Comparison of ENCODE assay signal across 8 cellular contexts in the genomic region with DNA sequence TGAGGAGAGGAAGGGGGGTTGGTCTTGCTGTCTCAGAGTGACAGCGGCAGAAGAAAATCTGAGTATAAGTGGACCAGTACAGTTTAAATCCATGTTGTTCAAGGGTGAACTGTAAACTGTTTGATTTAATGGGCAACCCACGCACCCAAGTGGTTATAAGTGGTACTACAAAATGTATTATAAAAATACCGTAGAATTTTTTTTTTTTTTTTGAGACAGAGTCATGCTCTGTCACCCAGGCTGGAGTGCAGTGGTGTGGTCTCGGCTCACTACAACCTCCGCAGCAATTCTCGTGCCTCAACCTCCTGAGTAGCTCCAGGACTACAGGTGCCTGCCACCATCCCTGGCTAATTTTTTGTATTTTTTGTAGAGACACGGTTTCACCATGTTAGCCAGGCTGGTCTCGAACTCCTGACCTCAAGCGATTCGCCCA. TPM values are rescaled to one million over a fixed set of nuclear protein-coding genes. Genes with fewer than 3 reads are reported as not detected.
DNase-seq lines count a peak whose midpoint lies in the region; ATAC-seq and TF ChIP-seq lines count a peak whose summit lies in the region.

No MANE protein-coding gene starts in this region.

- H3K27me3 Mint-ChIP-seq in endodermal cell (ENCODE audit: insufficient read depth) (no peaks in the 10 kb centered on the region), nephron (ENCODE audit: low read depth) (no peaks in the 10 kb centered on the region)

- H3K4me3 Mint-ChIP-seq in endodermal cell, result peak overlapping the region; percentile 26
- peak overlapping the region; percentile 19 to 75 (median 66) for H3K4me3 Mint-ChIP-seq in nephron

- H3K4me1 ChIP-seq in endodermal cell (ENCODE audit: control insufficient read depth, insufficient read depth, low read length), result no peaks in the 10 kb centered on the region

- H3K9ac ChIP-seq in endodermal cell (ENCODE audit: extremely low read depth, low read length, poor library complexity, severe bottlenecking), result no peak overlapping the region

- H3K36me3 Mint-ChIP-seq in endodermal cell (ENCODE audit: low read depth) (peaks cover 11% of the 10 kb centered on the region), nephron (ENCODE audit: low read depth) (peaks cover 11% of the 10 kb centered on the region)

- TF ChIP-seq CTCF in GM12865 (IDR thresholded peaks at IDR 0.05; ENCODE audit: insufficient read depth, low read depth, low read length, missing control alignments) (peak; percentile 49), VCaP (conservative IDR thresholded peaks at IDR 0.05) (peak; percentile 73), endodermal cell (conservative IDR thresholded peaks at IDR 0.05) (peak; percentile 70), nephron (IDR thresholded peaks at IDR 0.05; ENCODE audit: unreplicated experiment in 3 of 3) (peak; percentile 53 to 63 (median 56))

- H3K4me1 Mint-ChIP-seq in endodermal cell (peaks cover 13% of the 10 kb centered on the region), nephron (peaks cover 31% of the 10 kb centered on the region)

- H3K27ac ChIP-seq in VCaP, result no peak overlapping the region
- H3K27ac ChIP-seq in endodermal cell (ENCODE audit: low read depth, low read length), result no peak overlapping the region

- in situ Hi-C loops in ACHN (cut with HindIII; ENCODE audit: low pct_ligation_motif_present, low pct_unique_long_range_greater_than_20kb, low sequenced_read_pairs), result no loop called here

- H3K27ac Mint-ChIP-seq in endodermal cell, result no peak overlapping the region
- peak overlapping the region in 2 of 3 experiments; percentile 0 to 63 for H3K27ac Mint-ChIP-seq in nephron

- no peaks in the 10 kb centered on the region for H3K9me3 Mint-ChIP-seq in endodermal cell
- no peaks in the 10 kb centered on the region for H3K9me3 Mint-ChIP-seq in nephron

- peaks cover 12% of the 10 kb centered on the region for H3K36me3 ChIP-seq in endodermal cell (ENCODE audit: control insufficient read depth, insufficient read depth, low read length)

- no peak for ATAC-seq in GM19455 (IDR thresholded peaks at IDR 0.05; ENCODE audit: unreplicated experiment)
- ATAC-seq in GM21367 (IDR thresholded peaks at IDR 0.05; ENCODE audit: unreplicated experiment), result no peak

- H3K9me3 ChIP-seq in endodermal cell (ENCODE audit: control insufficient read depth, low read length), result no peaks in the 10 kb centered on the region

- H3K27me3 ChIP-seq in endodermal cell (ENCODE audit: control insufficient read depth, insufficient read depth, low read length, poor library complexity, severe bottlenecking), result no peaks in the 10 kb centered on the region

- DNase-seq in ACHN, result peak; percentile 81
- DNase-seq in GM12865 (ENCODE audit: low read depth), result peak; percentile 68
- DNase-seq in NCI-H2107 treated with DMSO at 0.1 percent for 48 hours (lab: John Stamatoyannopoulos, UW; ENCODE audit: unreplicated experiment), result peak; percentile 68
- DNase-seq in endodermal cell, result no peak

- H3K4me3 ChIP-seq in GM12865 (ENCODE audit: low read depth, low read length) (no peak overlapping the region), endodermal cell (ENCODE audit: low read length) (no peak overlapping the region)

- WGBS in endodermal cell (ENCODE audit: insufficient coverage in 1 of 2, insufficient read length in 1 of 2), 2 experiments, result 77 to 80% methylated on average over 9 to 10 of the region's 10 CpGs

RNA-seq across cellular contexts. Expression of a gene that starts 2.1 kb away (rescaled TPM):
- 10 to 100 TPM; 39.1 to 48.2 TPM for total RNA-seq in endodermal cell
- 48.5 TPM for polyA plus RNA-seq in endodermal cell (2013, experiment 1 of 2)
- polyA plus RNA-seq in endodermal cell (2013, experiment 2 of 2), result 44.5 TPM

RNA-seq across cellular contexts. Expression of a gene that starts 40.1 kb away (rescaled TPM):
- 10 to 100 TPM; 25.6 to 31.9 TPM for total RNA-seq in endodermal cell
- polyA plus RNA-seq in endodermal cell (2013, experiment 1 of 2), result 13.9 TPM
- 14.1 TPM for polyA plus RNA-seq in endodermal cell (2013, experiment 2 of 2)
